In genomic region chr2:219198974-219199373, GRCh38 we compare ENCODE assay signal across 17 cellular contexts. TPM values are rescaled to one million over a fixed set of nuclear protein-coding genes. Genes with fewer than 3 reads are reported as not detected.
"Had no signal": no experiment of that assay in that cellular context is flagged by ENCODE, and none has a peak within 500 bp of the region (broad histone marks: within the 10 kb centered on the region; RNA-seq: fewer than 3 reads in every experiment).

No MANE protein-coding gene starts in this region.

- H3K4me3 ChIP-seq: gastroesophageal sphincter, lower lobe of right lung, ovary, right lobe of liver, smooth muscle cell, tibial artery had no signal

- H3K4me1 ChIP-seq: gastroesophageal sphincter, lower lobe of right lung, right lobe of liver, tibial artery had no signal

- H3K27ac ChIP-seq: gastroesophageal sphincter, lower lobe of right lung, ovary, right lobe of liver, tibial artery had no signal

- H3K36me3 ChIP-seq: gastroesophageal sphincter, lower lobe of right lung, ovary, right lobe of liver, tibial artery had no signal

- H3K4me3 Mint-ChIP-seq: activated naive CD4-positive, alpha-beta T cell treated with anti-CD3 and anti-CD28 coated beads, Interleukin-2, amount 10 ng/mL, durations not matched to agents 7 days and 5 days; neural crest cell; T-helper 17 cell; WTC11 had no signal

- ATAC-seq: gastroesophageal sphincter, left colon, lower lobe of right lung, right lobe of liver, T-helper 17 cell, WTC11 had no signal

- H3K27ac Mint-ChIP-seq: activated naive CD4-positive, alpha-beta T cell treated with anti-CD3 and anti-CD28 coated beads, Interleukin-2, amount 10 ng/mL, durations not matched to agents 7 days and 5 days; T-helper 17 cell; WTC11 had no signal

- H3K27me3 ChIP-seq: ovary, right lobe of liver had no signal

- FAIRE-seq: colon, endometrium, islet of Langerhans, urothelium cell line had no signal

- H3K9me3 ChIP-seq: gastroesophageal sphincter, lower lobe of right lung, ovary, right lobe of liver, tibial artery had no signal

- DNase-seq: activated CD4-positive, alpha-beta T cell treated with anti-CD3 and anti-CD28 coated beads for 4 hours; activated naive CD4-positive, alpha-beta T cell treated with anti-CD3 and anti-CD28 coated beads, Interleukin-2, amount 10 ng/mL, durations not matched to agents 7 days and 5 days; amniotic stem cell; left colon; lower lobe of right lung; ovary; T-helper 17 cell; tibial artery had no signal

- H3K36me3 Mint-ChIP-seq: WTC11 had no signal

- H3K4me2 ChIP-seq: smooth muscle cell had no signal

RNA-seq across cellular contexts. Expression of gene SLC23A3, which starts 29.1 kb away (rescaled TPM):
- total RNA-seq: smooth muscle cell had no signal
- polyA plus RNA-seq: smooth muscle cell had no signal
